ENCODE assay signal across 23 cellular contexts in the genomic region with DNA sequence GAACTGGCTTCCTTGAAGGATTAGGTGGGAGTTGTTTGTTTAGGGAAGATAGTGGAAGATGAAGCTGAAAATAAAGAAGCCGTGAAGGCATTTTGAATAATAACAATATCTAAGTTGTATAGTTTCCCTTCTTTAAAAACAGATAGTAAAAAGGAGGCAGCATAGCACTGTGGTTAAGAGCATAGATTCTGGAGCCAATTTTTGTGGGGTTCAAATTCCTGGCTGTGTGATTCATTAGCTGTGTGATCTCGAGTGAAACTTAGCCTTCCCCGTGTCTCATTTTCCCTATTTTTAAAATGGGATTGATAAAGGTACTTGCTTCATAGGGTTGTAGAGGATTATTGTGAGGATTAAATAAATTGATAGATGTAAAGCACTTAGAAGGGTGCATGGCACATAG.
"Had no signal": no experiment of that assay in that cellular context is flagged by ENCODE, and none has a peak within 500 bp of the region (broad histone marks: within the 10 kb centered on the region; RNA-seq: fewer than 3 reads in every experiment).

No MANE protein-coding gene starts in this region.

- H3K4me1 ChIP-seq: adrenal gland, gastrocnemius medialis had no signal

- H3K27me3 Mint-ChIP-seq: activated B cell treated with CpG ODN at 0.5 μM for 24 hours, brain, progenitor cell of endocrine pancreas had no signal

- H3K36me3 ChIP-seq: adrenal gland, gastrocnemius medialis, heart right ventricle, neutrophil, spleen had no signal

- ATAC-seq: gastrocnemius medialis; heart right ventricle; left ventricle myocardium superior; mucosa of descending colon; naive thymus-derived CD8-positive, alpha-beta T cell; right cardiac atrium had no signal

- H3K4me3 Mint-ChIP-seq: activated B cell treated with CpG ODN at 0.5 μM for 24 hours; activated CD4-positive, alpha-beta T cell treated with anti-CD3 and anti-CD28 coated beads, Interleukin-2, amount 10 ng/mL, durations not matched to agents 7 days and 5 days; activated naive CD4-positive, alpha-beta T cell treated with anti-CD3 and anti-CD28 coated beads, Interleukin-2, amount 10 ng/mL, durations not matched to agents 7 days and 5 days; brain; endodermal cell; naive thymus-derived CD8-positive, alpha-beta T cell; T-helper 1 cell treated with Interleukin-12 subunit alpha and Interleukin-12 subunit beta and Interleukin-4 antibody, amounts not matched to agents 30 μg/mL and 1 μg/mL, for 36 hours had no signal

- H3K9me3 Mint-ChIP-seq: activated B cell treated with CpG ODN at 0.5 μM for 24 hours; activated CD4-positive, alpha-beta T cell treated with anti-CD3 and anti-CD28 coated beads, Interleukin-2, amount 10 ng/mL, durations not matched to agents 7 days and 5 days; activated naive CD4-positive, alpha-beta T cell treated with anti-CD3 and anti-CD28 coated beads, Interleukin-2, amount 10 ng/mL, durations not matched to agents 7 days and 5 days; activated T-helper 2 cell treated with anti-CD3 and anti-CD28 coated beads, Interferon-gamma antibody, Interleukin-2, Interleukin-4, amounts not matched to agents 10 μg/mL and 5 μg/mL and 100 μg/mL, durations not matched to agents 14 hours and 24 hours and 36 hours; brain; endodermal cell; T-helper 1 cell treated with Interleukin-12 subunit alpha and Interleukin-12 subunit beta and Interleukin-4 antibody, amounts not matched to agents 30 μg/mL and 1 μg/mL, for 36 hours had no signal

- H3K4me3 ChIP-seq: adrenal gland, gastrocnemius medialis, heart right ventricle, mucosa of descending colon, spleen had no signal

- H3K27ac Mint-ChIP-seq: activated B cell treated with CpG ODN at 0.5 μM for 24 hours; activated CD4-positive, alpha-beta T cell treated with anti-CD3 and anti-CD28 coated beads, Interleukin-2, amount 10 ng/mL, durations not matched to agents 7 days and 5 days; activated naive CD4-positive, alpha-beta T cell treated with anti-CD3 and anti-CD28 coated beads, Interleukin-2, amount 10 ng/mL, durations not matched to agents 7 days and 5 days; activated T-helper 2 cell treated with anti-CD3 and anti-CD28 coated beads, Interferon-gamma antibody, Interleukin-2, Interleukin-4, amounts not matched to agents 10 μg/mL and 5 μg/mL and 100 μg/mL, durations not matched to agents 14 hours and 24 hours and 36 hours; endodermal cell; naive thymus-derived CD8-positive, alpha-beta T cell; progenitor cell of endocrine pancreas; T-helper 1 cell treated with Interleukin-12 subunit alpha and Interleukin-12 subunit beta and Interleukin-4 antibody, amounts not matched to agents 30 μg/mL and 1 μg/mL, for 36 hours had no signal

- H3K36me3 Mint-ChIP-seq: activated naive CD4-positive, alpha-beta T cell treated with anti-CD3 and anti-CD28 coated beads, Interleukin-2, amount 10 ng/mL, durations not matched to agents 7 days and 5 days; brain; naive thymus-derived CD8-positive, alpha-beta T cell had no signal

- H3K4me1 Mint-ChIP-seq: activated CD4-positive, alpha-beta T cell treated with anti-CD3 and anti-CD28 coated beads, Interleukin-2, amount 10 ng/mL, durations not matched to agents 7 days and 5 days; activated naive CD4-positive, alpha-beta T cell treated with anti-CD3 and anti-CD28 coated beads, Interleukin-2, amount 10 ng/mL, durations not matched to agents 7 days and 5 days had no signal

- H3K27ac ChIP-seq: adrenal gland, gastrocnemius medialis, heart right ventricle, neutrophil, spleen had no signal

- H3K9me3 ChIP-seq: adrenal gland, gastrocnemius medialis, heart right ventricle, mucosa of descending colon, neutrophil, spleen had no signal

- DNase-seq: activated B cell treated with CpG ODN at 0.5 μM for 24 hours; activated CD4-positive, alpha-beta T cell treated with anti-CD3 and anti-CD28 coated beads, Interleukin-2, amount 10 ng/mL, durations not matched to agents 7 days and 5 days; activated CD8-positive, alpha-beta memory T cell treated with anti-CD3 and anti-CD28 coated beads for 24 hours; activated naive CD4-positive, alpha-beta T cell treated with anti-CD3 and anti-CD28 coated beads, Interleukin-2, amount 10 ng/mL, durations not matched to agents 7 days and 5 days; activated T-cell treated with anti-CD3 and anti-CD28 coated beads for 4 hours; adrenal gland; cerebellar nuclear complex; endodermal cell; gastrocnemius medialis; heart right ventricle; left ventricle myocardium superior; mucosa of descending colon; naive thymus-derived CD8-positive, alpha-beta T cell; right cardiac atrium; spleen; stimulated activated CD4-positive, alpha-beta T cell treated with anti-CD3 and anti-CD28 coated beads, Interleukin-2, amount 100 ng/mL, for 24 hours; stimulated activated naive CD4-positive, alpha-beta T cell; trophoblast cell had no signal

- H3K27me3 ChIP-seq: adrenal gland, gastrocnemius medialis, heart right ventricle, neutrophil, spleen had no signal
